ENCODE assay signal across 8 cellular contexts in the genomic region with DNA sequence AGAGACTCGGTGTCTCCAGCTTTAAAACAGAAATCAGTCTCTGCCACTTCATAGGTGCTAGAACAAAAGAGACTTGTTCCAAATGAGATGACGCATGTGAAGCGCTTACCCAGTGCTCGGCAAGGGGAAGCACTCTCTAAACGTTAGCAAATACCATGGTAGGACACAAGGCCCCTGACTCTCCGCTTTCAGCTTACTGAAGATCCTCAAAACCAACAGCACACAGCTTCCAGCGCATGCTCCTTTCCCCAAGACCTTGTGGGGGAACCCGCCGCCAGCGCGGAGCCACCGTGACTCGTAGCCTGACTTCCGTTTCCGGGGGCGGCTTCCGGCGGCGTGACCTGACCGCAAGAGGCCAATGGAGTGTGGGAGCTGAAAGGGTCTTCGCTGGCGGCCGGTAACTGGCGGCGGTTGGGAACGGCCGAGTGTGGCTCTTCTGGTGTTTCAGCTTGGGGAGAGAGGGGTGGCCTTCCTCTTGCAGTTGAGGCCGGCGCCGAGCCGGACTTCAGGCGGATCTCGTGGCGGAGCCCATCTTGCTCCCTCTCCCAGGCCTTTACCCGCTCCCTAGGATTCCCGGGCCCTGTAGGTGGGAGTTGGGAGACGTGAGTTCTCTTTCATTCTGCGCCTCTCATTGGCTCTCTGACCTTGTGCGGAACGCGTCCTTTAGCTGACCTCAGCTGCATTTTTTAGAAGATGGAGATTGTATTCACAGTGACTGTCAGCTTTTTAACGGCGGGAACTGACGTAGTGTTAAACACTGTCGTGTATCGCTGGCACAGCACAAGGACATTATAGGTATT. TPM values are rescaled to one million over a fixed set of nuclear protein-coding genes. Genes with fewer than 3 reads are reported as not detected.
DNase-seq lines count a peak whose midpoint lies in the region; ATAC-seq and TF ChIP-seq lines count a peak whose summit lies in the region.

A gene with protein sequence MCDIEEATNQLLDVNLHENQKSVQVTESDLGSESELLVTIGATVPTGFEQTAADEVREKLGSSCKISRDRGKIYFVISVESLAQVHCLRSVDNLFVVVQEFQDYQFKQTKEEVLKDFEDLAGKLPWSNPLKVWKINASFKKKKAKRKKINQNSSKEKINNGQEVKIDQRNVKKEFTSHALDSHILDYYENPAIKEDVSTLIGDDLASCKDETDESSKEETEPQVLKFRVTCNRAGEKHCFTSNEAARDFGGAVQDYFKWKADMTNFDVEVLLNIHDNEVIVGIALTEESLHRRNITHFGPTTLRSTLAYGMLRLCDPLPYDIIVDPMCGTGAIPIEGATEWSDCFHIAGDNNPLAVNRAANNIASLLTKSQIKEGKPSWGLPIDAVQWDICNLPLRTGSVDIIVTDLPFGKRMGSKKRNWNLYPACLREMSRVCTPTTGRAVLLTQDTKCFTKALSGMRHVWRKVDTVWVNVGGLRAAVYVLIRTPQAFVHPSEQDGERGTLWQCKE (plus strand): TSS at position 324 of the 800 bp plus-strand sequence. CDS start 2,015 bp downstream, outside the sequence.

- intact Hi-C loops in Calu3 (cut with micrococcal nuclease; ENCODE audit: unreplicated experiment) (no loop called here), OCI-LY7 (cut with micrococcal nuclease; ENCODE audit: unreplicated experiment) (loop anchor here (1.0 to 5.0 kb wide), 2 partner anchors 34 to 284 kb away; a partner anchor contains a TSS)

- peak within 1 kb of the TSS; percentile 90 for H2AFZ ChIP-seq in OCI-LY7 (ENCODE audit: low read length)

- H3K36me3 ChIP-seq in HUES48 (ENCODE audit: control insufficient read depth, insufficient read depth, low read length) (peaks cover 34% of the 10 kb centered on the region), OCI-LY7 (ENCODE audit: insufficient read depth, low read length) (peaks cover 32% of the 10 kb centered on the region)

- peaks cover 28% of the 10 kb centered on the region for H3K36me3 Mint-ChIP-seq in Calu3 (ENCODE audit: insufficient read depth, unreplicated experiment)

- H4K20me1 ChIP-seq in OCI-LY7 (ENCODE audit: insufficient read depth, low read length): no peaks in the 10 kb centered on the region

- no peaks in the 10 kb centered on the region for H3K9me3 Mint-ChIP-seq in Calu3 (ENCODE audit: low read depth, unreplicated experiment)

- TF ChIP-seq CTCF in Calu3 (IDR thresholded peaks at IDR 0.05; ENCODE audit: unreplicated experiment): no peak
- TF ChIP-seq CTCF in OCI-LY7 (conservative IDR thresholded peaks at IDR 0.05; ENCODE audit: low read length): no peak
- peak; percentile 4 for TF ChIP-seq CTCF in epithelial cell of esophagus (IDR thresholded peaks at IDR 0.05; ENCODE audit: insufficient read depth, low read depth, low read length, missing control alignments)

- H3K27ac ChIP-seq in HUES48 (ENCODE audit: low read depth, low read length) (peak within 1 kb of the TSS; percentile 98), OCI-LY7 (ENCODE audit: low read depth, low read length, poor library complexity, severe bottlenecking) (peak within 1 kb of the TSS; percentile 70)

- H3K4me2 ChIP-seq in OCI-LY7 (ENCODE audit: low read length): peak within 1 kb of the TSS; percentile 76

- CTCF ChIA-PET in Calu3 (lab: Charles Lee): interaction anchor here (0.6 to 2.7 kb wide), 4 partner anchors 8 to 62 kb away, joined by 3 to 16 read pairs (median 5); no protein-coding TSS in a partner anchor
- CTCF ChIA-PET in OCI-LY7 (lab: Charles Lee; ENCODE audit: unreplicated experiment): interaction anchor here (1.2 to 2.1 kb wide), 2 partner anchors 10 kb away, joined by 5 to 16 read pairs; no protein-coding TSS in a partner anchor

- H3K79me2 ChIP-seq in OCI-LY7 (ENCODE audit: insufficient read depth, low read depth, low read length): peaks cover 9% of the 10 kb centered on the region

- ATAC-seq in GM21390 (IDR thresholded peaks at IDR 0.05; ENCODE audit: unreplicated experiment): peak; percentile 98

- peak within 1 kb of the TSS; percentile 96 for H3K4me3 Mint-ChIP-seq in Calu3 (ENCODE audit: low read depth, unreplicated experiment)

- H3K4me1 ChIP-seq in HUES48 (ENCODE audit: control insufficient read depth, insufficient read depth, low read length) (no peaks in the 10 kb centered on the region), OCI-LY7 (ENCODE audit: insufficient read depth, low read length, poor library complexity, severe bottlenecking) (peaks cover 14% of the 10 kb centered on the region), mononuclear cell (ENCODE audit: insufficient read depth, low read length) (peaks cover 19% of the 10 kb centered on the region)

- DNase-seq in Calu3 (peak; percentile 91), OCI-LY7 (ENCODE audit: low spot score) (peak; percentile 90), activated T-cell treated with anti-CD3 and anti-CD28 coated beads for 1 hour (ENCODE audit: low read depth) (peak; percentile 88), epithelial cell of esophagus (ENCODE audit: low read depth) (peak; percentile 88)
- DNase-seq in stimulated activated CD8-positive, alpha-beta memory T cell treated with anti-CD3 and anti-CD28 coated beads, Interleukin-4, amount 100 ng/mL, for 24 hours (ENCODE audit: low read depth): peak; percentile 92

- H3K27me3 Mint-ChIP-seq in Calu3 (ENCODE audit: unreplicated experiment): no peaks in the 10 kb centered on the region

- POLR2A ChIA-PET in OCI-LY7 (lab: Charles Lee): interaction anchor here (0.5 to 3.8 kb wide), 26 partner anchors 9 to 899 kb away, joined by 3 to 64 read pairs (median 4); a partner anchor contains a TSS

- H3K4me3 ChIP-seq in HUES48 (ENCODE audit: low read depth, low read length): peak within 1 kb of the TSS; percentile 77
- peak within 1 kb of the TSS; percentile 77 for H3K4me3 ChIP-seq in OCI-LY7 (ENCODE audit: low read depth, low read length, poor library complexity, severe bottlenecking)
- peak within 1 kb of the TSS; percentile 85 for H3K4me3 ChIP-seq in epithelial cell of esophagus (ENCODE audit: low read length)
- H3K4me3 ChIP-seq in mononuclear cell (ENCODE audit: low read length): peak within 1 kb of the TSS; percentile 97

- H3K27me3 ChIP-seq in HUES48 (ENCODE audit: control insufficient read depth, insufficient read depth, low read length) (no peaks in the 10 kb centered on the region), mononuclear cell (ENCODE audit: insufficient read depth, low read length) (no peaks in the 10 kb centered on the region)

- H3K9me3 ChIP-seq in HUES48 (ENCODE audit: control insufficient read depth, insufficient read depth, low read length): no peaks in the 10 kb centered on the region
- H3K9me3 ChIP-seq in OCI-LY7 (ENCODE audit: low read length): peaks cover 4% of the 10 kb centered on the region; the same call in 1 of the 2 replicates
- H3K9me3 ChIP-seq in mononuclear cell (ENCODE audit: low read depth, low read length): no peaks in the 10 kb centered on the region

- no peaks in the 10 kb centered on the region for H3K4me1 Mint-ChIP-seq in Calu3 (ENCODE audit: low read depth, unreplicated experiment)

- TSS peak; percentile 47 for BruUV-seq in Calu3 (replicated peaks; lab: Mats Ljungman, UMichigan)
- BruUV-seq in OCI-LY7 (replicated peaks; lab: Mats Ljungman, UMichigan): TSS peak; percentile 79

- H3K9ac ChIP-seq in HUES48 (ENCODE audit: low read depth, low read length): peak within 1 kb of the TSS; percentile 89

- no peaks in the 10 kb centered on the region for H3K9me2 ChIP-seq in OCI-LY7 (ENCODE audit: insufficient read depth, low read length)

- H3K27ac Mint-ChIP-seq in Calu3 (ENCODE audit: unreplicated experiment): peak within 1 kb of the TSS; percentile 98

RNA-seq across cellular contexts. Expression of the gene that starts here (rescaled TPM):
- total RNA-seq in Calu3 (2022) (43.6 and 57.7 TPM in 2 replicates), OCI-LY7 (2022) (57.0 and 58.8 TPM in 2 replicates), mononuclear cell (62.0 TPM)
- total RNA-seq in OCI-LY7 (2014; rRNA removed; shearing (Covaris generic)): 12.4 and 20.7 TPM in 2 replicates

Comparison
In these comparisons a context has a peak if more than half of its experiments do, and no peak if none do; other contexts are left out.
1. Peak in every context shown above with its lines: DNase-seq, ATAC-seq, H3K4me3 ChIP-seq and H3K27ac ChIP-seq.